10 cellular contexts compared by ENCODE assay signal in the genomic region with DNA sequence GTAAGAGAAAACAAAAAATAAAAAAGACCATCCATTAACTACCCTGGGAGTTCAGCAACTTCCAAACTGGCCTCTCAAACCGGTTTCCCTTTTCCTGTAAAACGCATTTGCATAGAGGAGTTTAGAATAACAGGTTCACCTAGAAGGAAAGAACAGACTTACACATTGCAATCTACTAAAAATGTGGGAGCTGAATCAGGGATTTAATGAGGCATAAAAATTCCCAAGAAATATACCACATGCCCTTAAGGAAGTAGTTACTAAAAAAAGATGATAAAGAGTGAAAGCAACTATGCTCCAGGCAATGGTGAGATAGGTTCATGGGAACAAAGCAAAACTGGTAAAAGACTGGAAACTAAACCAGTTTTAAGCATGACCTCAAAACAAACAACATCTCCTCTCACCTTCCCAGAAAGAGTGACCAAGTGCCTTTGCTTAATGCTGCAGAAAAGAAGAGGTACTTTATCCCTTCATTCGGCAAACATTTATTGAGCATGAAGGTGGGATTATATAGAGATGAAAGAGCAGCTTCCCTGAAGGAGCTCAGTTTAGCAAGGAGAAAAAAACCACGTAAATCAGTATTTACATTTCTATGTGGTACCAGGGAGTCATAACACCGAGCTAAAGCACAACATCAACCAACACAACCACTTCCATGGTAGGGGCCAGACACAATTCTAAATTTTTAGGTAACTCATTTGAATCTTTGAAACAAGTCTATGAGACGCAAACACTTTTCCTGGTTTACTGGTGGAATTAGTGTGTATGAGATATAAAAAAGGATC.
DNase-seq lines count a peak whose midpoint lies in the region; ATAC-seq and TF ChIP-seq lines count a peak whose summit lies in the region.
"Had no signal": no experiment of that assay in that cellular context is flagged by ENCODE, and none has a peak within 500 bp of the region (broad histone marks: within the 10 kb centered on the region; RNA-seq: fewer than 3 reads in every experiment).

No MANE protein-coding gene starts in this region.

- H3K27ac Mint-ChIP-seq in CD8-positive, alpha-beta T cell = peak overlapping the region; percentile 33
- H3K27ac Mint-ChIP-seq in chondrocyte (ENCODE audit: unreplicated experiment) (peak overlapping the region; percentile 30), natural killer cell (peak overlapping the region; percentile 32 to 35)

- CTCF ChIA-PET in CD8-positive, alpha-beta T cell (lab: Charles Lee) = interaction anchor here (0.6 kb wide), 1 partner anchor 17 kb away, joined by 3 read pairs; no protein-coding TSS in a partner anchor

- H3K27me3 Mint-ChIP-seq in CD8-positive, alpha-beta T cell (ENCODE audit: low read depth) = no peaks in the 10 kb centered on the region
- H3K27me3 Mint-ChIP-seq in chondrocyte (ENCODE audit: low read depth) = no peaks in the 10 kb centered on the region
- no peaks in the 10 kb centered on the region for H3K27me3 Mint-ChIP-seq in natural killer cell (ENCODE audit: low read depth in 2 of 2)
- H3K27me3 Mint-ChIP-seq: IgD-negative memory B cell had no signal

- H3K9ac ChIP-seq in HUES48 (ENCODE audit: low read depth, low read length) = peak overlapping the region; percentile 62; the same call in 1 of the 2 replicates

- H3K36me3 ChIP-seq in CD8-positive, alpha-beta T cell (ENCODE audit: insufficient read depth, low read length) = no peaks in the 10 kb centered on the region
- no peaks in the 10 kb centered on the region for H3K36me3 ChIP-seq in HUES48 (ENCODE audit: control insufficient read depth, insufficient read depth, low read length)

- H3K4me3 ChIP-seq in CD8-positive, alpha-beta T cell (ENCODE audit: low read depth, low read length) = no peak overlapping the region
- H3K4me3 ChIP-seq in HUES48 (ENCODE audit: low read depth, low read length) = peak overlapping the region; percentile 33

- TF ChIP-seq CTCF in CD8-positive, alpha-beta T cell (IDR thresholded peaks at IDR 0.05) = no peak
- TF ChIP-seq CTCF in chondrocyte (IDR thresholded peaks at IDR 0.05) (no peak), natural killer cell (IDR thresholded peaks at IDR 0.05) (no peak)

- H3K4me3 Mint-ChIP-seq in CD8-positive, alpha-beta T cell = no peak overlapping the region
- H3K4me3 Mint-ChIP-seq in chondrocyte (ENCODE audit: unreplicated experiment) (no peak overlapping the region), natural killer cell (no peak overlapping the region)

- intact Hi-C loops in CD8-positive, alpha-beta T cell (cut with DNase I, micrococcal nuclease) = no loop called here
- intact Hi-C loops in natural killer cell (cut with micrococcal nuclease) = no loop called here

- no peaks in the 10 kb centered on the region for H3K27me3 ChIP-seq in CD8-positive, alpha-beta T cell (ENCODE audit: insufficient read depth, low read length)
- no peaks in the 10 kb centered on the region for H3K27me3 ChIP-seq in HUES48 (ENCODE audit: control insufficient read depth, insufficient read depth, low read length)

- H3K9me3 Mint-ChIP-seq in CD8-positive, alpha-beta T cell = no peaks in the 10 kb centered on the region
- H3K9me3 Mint-ChIP-seq in chondrocyte (ENCODE audit: low read depth) (no peaks in the 10 kb centered on the region), natural killer cell (no peaks in the 10 kb centered on the region)
- H3K9me3 Mint-ChIP-seq: IgD-negative memory B cell had no signal

- no peak overlapping the region for H3K27ac ChIP-seq in CD8-positive, alpha-beta T cell (ENCODE audit: low read depth, low read length)
- H3K27ac ChIP-seq in HUES48 (ENCODE audit: low read depth, low read length) = peak overlapping the region; percentile 79
- no peak overlapping the region for H3K27ac ChIP-seq in substantia nigra (ENCODE audit: low read depth, low read length, poor library complexity, severe bottlenecking)

- peaks cover 8% of the 10 kb centered on the region for H3K36me3 Mint-ChIP-seq in CD8-positive, alpha-beta T cell
- H3K36me3 Mint-ChIP-seq in chondrocyte (ENCODE audit: low read depth) (no peaks in the 10 kb centered on the region), natural killer cell (no peaks in the 10 kb centered on the region)

- ATAC-seq in CD8-positive, alpha-beta T cell = no peak
- no peak for ATAC-seq in natural killer cell
- no peak for ATAC-seq in GM18907 (IDR thresholded peaks at IDR 0.05; ENCODE audit: unreplicated experiment)

- peaks cover 11% of the 10 kb centered on the region for H3K4me1 ChIP-seq in CD8-positive, alpha-beta T cell (ENCODE audit: insufficient read depth, low read length)
- H3K4me1 ChIP-seq in HUES48 (ENCODE audit: control insufficient read depth, insufficient read depth, low read length) = peaks cover 29% of the 10 kb centered on the region

- H3K4me1 Mint-ChIP-seq in CD8-positive, alpha-beta T cell (ENCODE audit: low read depth) = peaks cover 68% of the 10 kb centered on the region
- H3K4me1 Mint-ChIP-seq in chondrocyte (ENCODE audit: low read depth) (peaks cover 27% of the 10 kb centered on the region), natural killer cell (peaks cover 27 to 47% of the 10 kb centered on the region in 2 donors)

- DNase-seq in CD8-positive, alpha-beta T cell = no peak
- DNase-seq in chondrocyte (ENCODE audit: low spot score) (no peak), natural killer cell (no peak), ecto neural progenitor cell (ENCODE audit: low spot score) (no peak), substantia nigra (lab: John Stamatoyannopoulos, UW) (no peak), ureter (ENCODE audit: low spot score) (no peak)
- DNase-seq: stimulated activated CD4-positive, alpha-beta T cell treated with anti-CD3 and anti-CD28 coated beads, Interleukin-4, amount 100 ng/mL, for 1 hour had no signal

- POLR2A ChIA-PET in CD8-positive, alpha-beta T cell (lab: Charles Lee) = no interaction called here

- no peaks in the 10 kb centered on the region for H3K9me3 ChIP-seq in CD8-positive, alpha-beta T cell (ENCODE audit: low read length)
- H3K9me3 ChIP-seq in HUES48 (ENCODE audit: control insufficient read depth, insufficient read depth, low read length) = no peaks in the 10 kb centered on the region
